ENCODE assay signal across 18 cellular contexts in the genomic region with DNA sequence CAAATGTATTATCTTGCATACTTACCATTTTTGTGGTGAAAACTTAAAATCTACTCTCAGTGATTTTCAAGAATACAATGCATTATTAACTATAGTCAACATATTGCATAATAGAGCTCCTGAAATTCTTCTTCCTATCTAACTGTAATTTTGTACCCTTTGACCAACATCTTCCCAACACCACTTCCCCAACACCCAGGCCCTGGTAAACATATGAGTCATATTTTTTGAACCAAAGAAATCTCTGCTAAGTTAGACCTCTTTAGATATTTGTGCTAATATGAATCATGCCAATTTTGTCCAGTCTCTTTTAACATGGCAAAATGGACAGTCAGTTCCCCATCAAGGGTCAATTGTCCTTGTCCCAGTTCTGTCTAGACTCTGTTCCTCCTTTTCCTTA. TPM values are rescaled to one million over a fixed set of nuclear protein-coding genes. Genes with fewer than 3 reads are reported as not detected.
A peak's percentile ranks its signal among the peaks of the same experiment; 100 is the strongest.
DNase-seq lines count a peak whose midpoint lies in the region; ATAC-seq and TF ChIP-seq lines count a peak whose summit lies in the region.
"Had no signal": no experiment of that assay in that cellular context is flagged by ENCODE, and none has a peak within 500 bp of the region (broad histone marks: within the 10 kb centered on the region; RNA-seq: fewer than 3 reads in every experiment).

No MANE protein-coding gene starts in this region.

- no peaks in the 10 kb centered on the region for H3K4me1 Mint-ChIP-seq in MCF 10A (ENCODE audit: insufficient read depth, unreplicated experiment)
- H3K4me1 Mint-ChIP-seq: CD4-positive, alpha-beta memory T cell; GM23338 had no signal

- ATAC-seq in HG03135 (IDR thresholded peaks at IDR 0.05; ENCODE audit: unreplicated experiment) (no peak), HG03460 (IDR thresholded peaks at IDR 0.05; ENCODE audit: unreplicated experiment) (no peak)
- ATAC-seq: A549, GM23338 had no signal

- H3K36me3 ChIP-seq in mammary epithelial cell (ENCODE audit: insufficient read depth, low read length), result no peaks in the 10 kb centered on the region

- H3K27ac ChIP-seq in mammary epithelial cell (ENCODE audit: insufficient read depth, low read depth, low read length), result no peak overlapping the region
- H3K27ac ChIP-seq: 22Rv1, A549, C4-2B had no signal

- no peaks in the 10 kb centered on the region for H3K36me3 Mint-ChIP-seq in MCF 10A (ENCODE audit: insufficient read depth, unreplicated experiment)
- H3K36me3 Mint-ChIP-seq: CD4-positive, alpha-beta memory T cell had no signal

- DNase-seq in MCF 10A (ENCODE audit: unreplicated experiment) (peak; percentile 26), mammary epithelial cell (no peak), amniotic epithelial cell (ENCODE audit: low read depth) (peak; percentile 9), renal cortical epithelial cell (ENCODE audit: low read depth) (peak; percentile 3), NCI-H2029 (lab: John Stamatoyannopoulos, UW) (no peak)
- DNase-seq: AML-193; CD4-positive, alpha-beta memory T cell; DMS153; DND-41; HCEC 1CT; KG1 had no signal

- in situ Hi-C loops in mammary epithelial cell (cut with MboI; ENCODE audit: low sequenced_read_pairs in 2 of 2), result no loop called here

- no peak overlapping the region for H3K4me2 ChIP-seq in mammary epithelial cell (ENCODE audit: insufficient read depth, low read depth, low read length)
- H3K4me2 ChIP-seq: A549, GM23338 had no signal

- H2AFZ ChIP-seq in mammary epithelial cell (ENCODE audit: low read depth, low read length), result no peak overlapping the region
- H2AFZ ChIP-seq: GM23338 had no signal

- no peaks in the 10 kb centered on the region for H4K20me1 ChIP-seq in mammary epithelial cell (ENCODE audit: insufficient read depth, low read length)

- no peak overlapping the region for H3K9ac ChIP-seq in mammary epithelial cell (ENCODE audit: insufficient read depth, low read length)

- dilution Hi-C loops in mammary epithelial cell (cut with HindIII; ENCODE audit: low sequenced_read_pairs), result no loop called here

- TF ChIP-seq CTCF in MCF 10A (IDR thresholded peaks at IDR 0.05; ENCODE audit: unreplicated experiment) (no peak), mammary epithelial cell (conservative IDR thresholded peaks at IDR 0.05 in 1 of 2, IDR thresholded peaks at IDR 0.05 in 1 of 2; ENCODE audit: extremely low read depth in 1 of 2, insufficient read depth in 1 of 2, low read depth in 1 of 2, low read length in 2 of 2) (no peak)

- no peaks in the 10 kb centered on the region for H3K27me3 ChIP-seq in mammary epithelial cell (ENCODE audit: insufficient read depth, low read length)

- CTCF ChIA-PET in MCF 10A (lab: Yijun Ruan, JAX) (interaction anchor here (0.5 kb wide), 1 partner anchor 205 kb away, joined by 3 read pairs; no protein-coding TSS in a partner anchor), mammary epithelial cell (lab: Charles Lee; ENCODE audit: low non-redundant PET) (no interaction called here)

- H3K4me1 ChIP-seq in mammary epithelial cell (ENCODE audit: insufficient read depth, low read length), result no peaks in the 10 kb centered on the region
- H3K4me1 ChIP-seq: A549 had no signal

- no peaks in the 10 kb centered on the region for H3K9me3 ChIP-seq in mammary epithelial cell (replicated peaks; ENCODE audit: insufficient read depth, low read length)
- H3K9me3 ChIP-seq: A549 had no signal

- no peak overlapping the region for H3K4me3 Mint-ChIP-seq in MCF 10A (ENCODE audit: unreplicated experiment)
- H3K4me3 Mint-ChIP-seq: CD4-positive, alpha-beta memory T cell; GM23338 had no signal

- H3K27me3 Mint-ChIP-seq in MCF 10A (ENCODE audit: insufficient read depth, unreplicated experiment), result no peaks in the 10 kb centered on the region
- H3K27me3 Mint-ChIP-seq: CD4-positive, alpha-beta memory T cell had no signal

- H3K79me2 ChIP-seq in mammary epithelial cell (ENCODE audit: insufficient read depth, low read length), result no peaks in the 10 kb centered on the region

- intact Hi-C loops in MCF 10A (cut with micrococcal nuclease), result no loop called here
- intact Hi-C loops in mammary epithelial cell (cut with micrococcal nuclease), result no loop called here

- H3K4me3 ChIP-seq in mammary epithelial cell (replicated peaks in 1 of 3; ENCODE audit: insufficient read depth in 1 of 3, low read depth in 2 of 3, low read length in 3 of 3), result no peak overlapping the region
- H3K4me3 ChIP-seq: A549, GM23338 had no signal

- H3K27ac Mint-ChIP-seq in MCF 10A (ENCODE audit: low read depth, unreplicated experiment), result no peak overlapping the region
- H3K27ac Mint-ChIP-seq: CD4-positive, alpha-beta memory T cell; GM23338 had no signal

- peaks cover 8% of the 10 kb centered on the region for H3K9me3 Mint-ChIP-seq in MCF 10A (ENCODE audit: unreplicated experiment)

- POLR2A ChIA-PET in MCF 10A (lab: Yijun Ruan, JAX), result no interaction called here

- BruUV-seq in MCF 10A (replicated peaks; lab: Mats Ljungman, UMichigan) (no TSS peak), mammary epithelial cell (replicated peaks; lab: Mats Ljungman, UMichigan) (no TSS peak)

RNA-seq across cellular contexts. Expression of a gene that starts 18.5 kb away (rescaled TPM):
- total RNA-seq in MCF 10A (2022), result not detected in 2 replicates
- total RNA-seq in mammary epithelial cell, result not detected
- polyA plus RNA-seq in mammary epithelial cell, result not detected
- not detected for polyA minus RNA-seq in mammary epithelial cell
- not detected in 2 replicates for total RNA-seq in renal cortical epithelial cell
- total RNA-seq: CD4-positive, alpha-beta memory T cell; HT-29 had no signal
- polyA plus RNA-seq: A549; CD4-positive, alpha-beta memory T cell had no signal

Comparison
In these comparisons a context has a peak if more than half of its experiments do, and no peak if none do; other contexts are left out.
1. DNase-seq: peak in MCF 10A (single experiment), amniotic epithelial cell (single experiment) and renal cortical epithelial cell (single experiment); none in mammary epithelial cell (single experiment) and NCI-H2029 (single experiment).